ENCODE assay signal across 8 cellular contexts in genomic region chr3:113825090-113825489, GRCh38. TPM values are rescaled to one million over a fixed set of nuclear protein-coding genes. Genes with fewer than 3 reads are reported as not detected.
DNase-seq lines count a peak whose midpoint lies in the region; ATAC-seq, FAIRE-seq and TF ChIP-seq lines count a peak whose summit lies in the region.

No MANE protein-coding gene starts in this region.

- no peak for TF ChIP-seq POLR2A in testis (IDR thresholded peaks at IDR 0.05)

- ATAC-seq in GM18868 (IDR thresholded peaks at IDR 0.05; ENCODE audit: unreplicated experiment) (peak; percentile 86), HG03045 (IDR thresholded peaks at IDR 0.05; ENCODE audit: unreplicated experiment) (peak; percentile 73), activated B cell treated with CpG ODN at 0.5 μM for 24 hours (ENCODE audit: low read depth) (peak; percentile 90), left lobe of liver (no peak)
- ATAC-seq in activated CD8-positive, alpha-beta T cell treated with anti-CD3 and anti-CD28 coated beads, Interleukin-2, amount 10 ng/mL, durations not matched to agents 7 days and 5 days: no peak

- H3K4me1 ChIP-seq in testis: no peaks in the 10 kb centered on the region

- CTCF ChIA-PET in activated B cell treated with CpG ODN at 0.5 μM for 24 hours (lab: Charles Lee): interaction anchor here (1.2 to 2.7 kb wide), 5 partner anchors 13 to 88 kb away, joined by 4 to 32 read pairs (median 6); partner anchors contain the start of genes ATP6V1A and GRAMD1C
- CTCF ChIA-PET in activated CD8-positive, alpha-beta T cell treated with anti-CD3 and anti-CD28 coated beads, Interleukin-2, amount 10 ng/mL, durations not matched to agents 7 days and 5 days (lab: Charles Lee): interaction anchor here (0.6 to 1.3 kb wide), 3 partner anchors 19 to 88 kb away, joined by 3 to 4 read pairs (median 4); no protein-coding TSS in a partner anchor

- no peak overlapping the region for H3K4me3 ChIP-seq in testis

- H3K36me3 ChIP-seq in testis (ENCODE audit: low read depth, missing control alignments): no peaks in the 10 kb centered on the region

- H3K27me3 ChIP-seq in testis: no peaks in the 10 kb centered on the region

- TF ChIP-seq CTCF in activated B cell treated with CpG ODN at 0.5 μM for 24 hours (IDR thresholded peaks at IDR 0.05) (no peak), testis (IDR thresholded peaks at IDR 0.05) (no peak)

- H3K4me1 Mint-ChIP-seq in activated B cell treated with CpG ODN at 0.5 μM for 24 hours: peaks cover 43% of the 10 kb centered on the region
- no peaks in the 10 kb centered on the region for H3K4me1 Mint-ChIP-seq in activated CD8-positive, alpha-beta T cell treated with anti-CD3 and anti-CD28 coated beads, Interleukin-2, amount 10 ng/mL, durations not matched to agents 7 days and 5 days (ENCODE audit: low read depth)

- H3K4me3 Mint-ChIP-seq in activated B cell treated with CpG ODN at 0.5 μM for 24 hours: peak overlapping the region; percentile 64
- H3K4me3 Mint-ChIP-seq in activated CD8-positive, alpha-beta T cell treated with anti-CD3 and anti-CD28 coated beads, Interleukin-2, amount 10 ng/mL, durations not matched to agents 7 days and 5 days: no peak overlapping the region

- no peaks in the 10 kb centered on the region for H3K9me3 ChIP-seq in testis

- POLR2A ChIA-PET in activated B cell treated with CpG ODN at 0.5 μM for 24 hours (lab: Charles Lee): interaction anchor here (0.9 to 1.8 kb wide), 5 partner anchors 14 to 389 kb away, joined by 3 to 25 read pairs (median 3); partner anchors contain the start of genes ATP6V1A, GRAMD1C and NAA50
- POLR2A ChIA-PET in activated CD8-positive, alpha-beta T cell treated with anti-CD3 and anti-CD28 coated beads, Interleukin-2, amount 10 ng/mL, durations not matched to agents 7 days and 5 days (lab: Charles Lee): interaction anchor here (0.7 kb wide), 1 partner anchor 154 kb away, joined by 3 read pairs; no protein-coding TSS in a partner anchor

- H3K27me3 Mint-ChIP-seq in activated B cell treated with CpG ODN at 0.5 μM for 24 hours: no peaks in the 10 kb centered on the region
- no peaks in the 10 kb centered on the region for H3K27me3 Mint-ChIP-seq in activated CD8-positive, alpha-beta T cell treated with anti-CD3 and anti-CD28 coated beads, Interleukin-2, amount 10 ng/mL, durations not matched to agents 7 days and 5 days (ENCODE audit: low read depth)

- no peak for FAIRE-seq in urothelium cell line (lab: Jason Lieb, UNC)

- peak overlapping the region; percentile 71 for H3K27ac Mint-ChIP-seq in activated B cell treated with CpG ODN at 0.5 μM for 24 hours
- H3K27ac Mint-ChIP-seq in activated CD8-positive, alpha-beta T cell treated with anti-CD3 and anti-CD28 coated beads, Interleukin-2, amount 10 ng/mL, durations not matched to agents 7 days and 5 days: no peak overlapping the region

- H3K36me3 Mint-ChIP-seq in activated B cell treated with CpG ODN at 0.5 μM for 24 hours (ENCODE audit: low read depth): no peaks in the 10 kb centered on the region
- H3K36me3 Mint-ChIP-seq in activated CD8-positive, alpha-beta T cell treated with anti-CD3 and anti-CD28 coated beads, Interleukin-2, amount 10 ng/mL, durations not matched to agents 7 days and 5 days (ENCODE audit: low read depth): no peaks in the 10 kb centered on the region

- peak; percentile 33 for DNase-seq in A172 (ENCODE audit: low spot score)
- no peak for DNase-seq in activated B cell treated with CpG ODN at 0.5 μM for 24 hours
- peak; percentile 27 for DNase-seq in urothelium cell line (ENCODE audit: low spot score)
- no peak for DNase-seq in activated CD8-positive, alpha-beta T cell treated with anti-CD3 and anti-CD28 coated beads, Interleukin-2, amount 10 ng/mL, durations not matched to agents 7 days and 5 days
- DNase-seq in testis: no peak
- DNase-seq in left lobe of liver (ENCODE audit: low spot score): no peak

- intact Hi-C loops in activated B cell treated with CpG ODN at 0.5 μM for 24 hours (cut with micrococcal nuclease) (loop anchor here (1.0 to 5.0 kb wide), 4 partner anchors 13 to 313 kb away; partner anchors contain the start of genes GRAMD1C and NAA50), testis (cut with DNase I; ENCODE audit: low total_unique reads) (no loop called here)

- H3K27ac ChIP-seq in testis: no peak overlapping the region

- WGBS in testis, 2 donors: 73 to 85% methylated on average over 2 of the region's 2 CpGs

- no peaks in the 10 kb centered on the region for H3K9me3 Mint-ChIP-seq in activated B cell treated with CpG ODN at 0.5 μM for 24 hours
- H3K9me3 Mint-ChIP-seq in activated CD8-positive, alpha-beta T cell treated with anti-CD3 and anti-CD28 coated beads, Interleukin-2, amount 10 ng/mL, durations not matched to agents 7 days and 5 days (ENCODE audit: insufficient read depth): no peaks in the 10 kb centered on the region

RNA-seq across cellular contexts. Expression of gene GRAMD1C, which starts 13.5 kb away (rescaled TPM):
- 1.0 and 1.1 TPM in 2 replicates for total RNA-seq in A172 (2014; rRNA removed; shearing (Covaris generic))
- total RNA-seq in activated B cell treated with CpG ODN at 0.5 μM for 24 hours: 11.4 and 12.2 TPM in 2 replicates
- 1 to 10 TPM in 1 of 2 experiments, under 1 TPM in 1; 0.70 to 1.1 TPM for total RNA-seq in activated CD8-positive, alpha-beta T cell treated with anti-CD3 and anti-CD28 coated beads, Interleukin-2, amount 10 ng/mL, durations not matched to agents 7 days and 5 days
- 10 to 100 TPM; 24.1 to 24.3 TPM for total RNA-seq in testis
- polyA plus RNA-seq in testis (ENCODE audit: insufficient read depth, low read depth, low replicate concordance): 45.5 TPM
- 16.5 TPM for total RNA-seq in left lobe of liver

Comparison
In these comparisons a context has a peak if more than half of its experiments do, and no peak if none do; other contexts are left out.
1. DNase-seq: peak in A172 (single experiment) and urothelium cell line (single experiment); none in activated B cell treated with CpG ODN at 0.5 μM for 24 hours (single experiment), activated CD8-positive, alpha-beta T cell treated with anti-CD3 and anti-CD28 coated beads, Interleukin-2, amount 10 ng/mL, durations not matched to agents 7 days and 5 days (single experiment), testis (single experiment) and left lobe of liver (single experiment).
2. ATAC-seq: peak in GM18868 (single experiment), HG03045 (single experiment) and activated B cell treated with CpG ODN at 0.5 μM for 24 hours (single experiment); none in activated CD8-positive, alpha-beta T cell treated with anti-CD3 and anti-CD28 coated beads, Interleukin-2, amount 10 ng/mL, durations not matched to agents 7 days and 5 days (single experiment) and left lobe of liver (single experiment).